In the genomic region with DNA sequence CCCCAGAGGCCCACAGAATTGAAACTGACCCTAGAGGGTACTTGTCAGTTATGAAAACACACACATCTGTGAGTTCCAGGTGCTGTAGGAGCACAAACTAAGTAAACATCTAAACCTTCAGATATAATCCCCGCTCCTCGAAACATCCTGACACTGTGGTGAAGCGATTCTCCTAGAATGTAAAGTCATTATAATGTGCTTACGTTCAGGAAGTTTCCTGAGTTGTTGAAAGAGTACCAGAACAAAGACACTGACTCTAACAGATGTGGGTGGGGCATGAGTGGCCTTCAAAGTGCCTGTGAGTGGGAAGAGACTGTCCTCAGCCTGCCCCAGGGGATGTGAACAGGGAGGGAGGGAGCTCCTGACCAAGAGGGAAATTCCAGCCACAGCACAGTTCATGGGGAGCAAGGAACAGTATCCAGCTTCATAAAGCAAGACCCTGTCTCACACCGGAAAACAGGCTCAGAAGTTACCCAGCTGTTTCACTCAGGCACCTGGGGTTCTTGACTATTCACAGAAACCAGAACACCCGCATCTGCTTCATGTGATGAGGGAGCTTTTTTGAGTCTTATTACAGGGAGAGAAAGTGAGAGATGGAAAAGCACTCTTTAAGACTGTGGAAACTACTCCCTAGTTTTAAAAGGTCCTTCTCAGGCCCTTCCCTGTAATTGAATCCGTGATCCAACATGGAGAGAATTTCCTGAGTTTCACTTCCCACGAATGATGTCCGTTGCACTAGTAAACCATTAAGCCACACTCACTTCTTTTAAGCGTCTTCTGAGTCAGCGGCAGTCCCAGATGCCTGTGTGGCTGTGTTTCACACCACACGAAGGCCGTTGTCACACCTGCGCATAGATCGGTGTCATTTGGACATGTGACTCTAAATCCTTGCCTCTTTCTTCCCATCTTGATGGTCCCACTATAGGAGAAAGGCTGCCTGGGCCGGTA, we compare ENCODE assay signal across 1 cellular context.
TF ChIP-seq lines count a peak whose summit lies in the region.

No MANE protein-coding gene starts in this region.

TF ChIP-seq in GM12878, 131 proteins besides CTCF, POLR2A, EP300 and RAD21 (continued from another document and continues in another):
- TF ChIP-seq, protein P1, sequence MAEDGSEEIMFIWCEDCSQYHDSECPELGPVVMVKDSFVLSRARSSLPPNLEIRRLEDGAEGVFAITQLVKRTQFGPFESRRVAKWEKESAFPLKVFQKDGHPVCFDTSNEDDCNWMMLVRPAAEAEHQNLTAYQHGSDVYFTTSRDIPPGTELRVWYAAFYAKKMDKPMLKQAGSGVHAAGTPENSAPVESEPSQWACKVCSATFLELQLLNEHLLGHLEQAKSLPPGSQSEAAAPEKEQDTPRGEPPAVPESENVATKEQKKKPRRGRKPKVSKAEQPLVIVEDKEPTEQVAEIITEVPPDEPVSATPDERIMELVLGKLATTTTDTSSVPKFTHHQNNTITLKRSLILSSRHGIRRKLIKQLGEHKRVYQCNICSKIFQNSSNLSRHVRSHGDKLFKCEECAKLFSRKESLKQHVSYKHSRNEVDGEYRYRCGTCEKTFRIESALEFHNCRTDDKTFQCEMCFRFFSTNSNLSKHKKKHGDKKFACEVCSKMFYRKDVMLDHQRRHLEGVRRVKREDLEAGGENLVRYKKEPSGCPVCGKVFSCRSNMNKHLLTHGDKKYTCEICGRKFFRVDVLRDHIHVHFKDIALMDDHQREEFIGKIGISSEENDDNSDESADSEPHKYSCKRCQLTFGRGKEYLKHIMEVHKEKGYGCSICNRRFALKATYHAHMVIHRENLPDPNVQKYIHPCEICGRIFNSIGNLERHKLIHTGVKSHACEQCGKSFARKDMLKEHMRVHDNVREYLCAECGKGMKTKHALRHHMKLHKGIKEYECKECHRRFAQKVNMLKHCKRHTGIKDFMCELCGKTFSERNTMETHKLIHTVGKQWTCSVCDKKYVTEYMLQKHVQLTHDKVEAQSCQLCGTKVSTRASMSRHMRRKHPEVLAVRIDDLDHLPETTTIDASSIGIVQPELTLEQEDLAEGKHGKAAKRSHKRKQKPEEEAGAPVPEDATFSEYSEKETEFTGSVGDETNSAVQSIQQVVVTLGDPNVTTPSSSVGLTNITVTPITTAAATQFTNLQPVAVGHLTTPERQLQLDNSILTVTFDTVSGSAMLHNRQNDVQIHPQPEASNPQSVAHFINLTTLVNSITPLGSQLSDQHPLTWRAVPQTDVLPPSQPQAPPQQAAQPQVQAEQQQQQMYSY (CRISPR knock-in tag; IDR thresholded peaks at IDR 0.05): 0 out of 2 replicates have a peak, but pooled peaks have one; percentile 8
- TF ChIP-seq LARP7 (IDR thresholded peaks at IDR 0.05) (peak; percentile 67), RB1 (IDR thresholded peaks at IDR 0.05; ENCODE audit: borderline replicate concordance) (no peak), IRF3 (IDR thresholded peaks at IDR 0.05) (no peak), PKNOX1 (IDR thresholded peaks at IDR 0.05) (no peak; the same call in 1 of the 2 replicates), IKZF2 (IDR thresholded peaks at IDR 0.05) (peak; percentile 99), EGR1 (IDR thresholded peaks at IDR 0.05; ENCODE audit: borderline replicate concordance in 1 of 2, low read depth in 2 of 2, low read length in 2 of 2) (no peak), GATAD2B (conservative IDR thresholded peaks at IDR 0.05; ENCODE audit: low read depth) (peak; percentile 97), KLF5 (IDR thresholded peaks at IDR 0.05; ENCODE audit: partially characterized antibody) (peak; percentile 46), ZZZ3 (IDR thresholded peaks at IDR 0.05; ENCODE audit: control insufficient read depth, insufficient read length, low read depth) (no peak), SP1 (IDR thresholded peaks at IDR 0.05; ENCODE audit: low read depth, low read length) (peak; percentile 7), BACH1 (IDR thresholded peaks at IDR 0.05; ENCODE audit: borderline replicate concordance) (peak; percentile 65; the same call in 1 of the 2 replicates), NKRF (conservative IDR thresholded peaks at IDR 0.05) (no peak; the same call in none of the 2 replicates), BRCA1 (IDR thresholded peaks at IDR 0.05; ENCODE audit: low read depth, low read length) (no peak), SIX5 (IDR thresholded peaks at IDR 0.05; ENCODE audit: low read depth, low read length, severe bottlenecking) (no peak), TARDBP (IDR thresholded peaks at IDR 0.05; ENCODE audit: borderline replicate concordance) (no peak), NR2C1 (IDR thresholded peaks at IDR 0.05) (no peak), RCOR1 (conservative IDR thresholded peaks at IDR 0.05; ENCODE audit: low read depth, low read length) (no peak), IRF4 (IDR thresholded peaks at IDR 0.05; ENCODE audit: low read depth, low read length) (peak; percentile 77), CHD4 (IDR thresholded peaks at IDR 0.05) (peak; percentile 27; the same call in 1 of the 2 replicates), REST (IDR thresholded peaks at IDR 0.05; ENCODE audit: low read depth, low read length) (0 out of 2 replicates have a peak, but pooled peaks have one; percentile 16), HCFC1 (IDR thresholded peaks at IDR 0.05; ENCODE audit: low read length) (no peak), EED (IDR thresholded peaks at IDR 0.05; ENCODE audit: low read depth) (peak; percentile 97)
- TF ChIP-seq, protein P2, sequence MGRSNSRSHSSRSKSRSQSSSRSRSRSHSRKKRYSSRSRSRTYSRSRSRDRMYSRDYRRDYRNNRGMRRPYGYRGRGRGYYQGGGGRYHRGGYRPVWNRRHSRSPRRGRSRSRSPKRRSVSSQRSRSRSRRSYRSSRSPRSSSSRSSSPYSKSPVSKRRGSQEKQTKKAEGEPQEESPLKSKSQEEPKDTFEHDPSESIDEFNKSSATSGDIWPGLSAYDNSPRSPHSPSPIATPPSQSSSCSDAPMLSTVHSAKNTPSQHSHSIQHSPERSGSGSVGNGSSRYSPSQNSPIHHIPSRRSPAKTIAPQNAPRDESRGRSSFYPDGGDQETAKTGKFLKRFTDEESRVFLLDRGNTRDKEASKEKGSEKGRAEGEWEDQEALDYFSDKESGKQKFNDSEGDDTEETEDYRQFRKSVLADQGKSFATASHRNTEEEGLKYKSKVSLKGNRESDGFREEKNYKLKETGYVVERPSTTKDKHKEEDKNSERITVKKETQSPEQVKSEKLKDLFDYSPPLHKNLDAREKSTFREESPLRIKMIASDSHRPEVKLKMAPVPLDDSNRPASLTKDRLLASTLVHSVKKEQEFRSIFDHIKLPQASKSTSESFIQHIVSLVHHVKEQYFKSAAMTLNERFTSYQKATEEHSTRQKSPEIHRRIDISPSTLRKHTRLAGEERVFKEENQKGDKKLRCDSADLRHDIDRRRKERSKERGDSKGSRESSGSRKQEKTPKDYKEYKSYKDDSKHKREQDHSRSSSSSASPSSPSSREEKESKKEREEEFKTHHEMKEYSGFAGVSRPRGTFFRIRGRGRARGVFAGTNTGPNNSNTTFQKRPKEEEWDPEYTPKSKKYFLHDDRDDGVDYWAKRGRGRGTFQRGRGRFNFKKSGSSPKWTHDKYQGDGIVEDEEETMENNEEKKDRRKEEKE (IDR thresholded peaks at IDR 0.05): no peak
- TF ChIP-seq, protein P3, sequence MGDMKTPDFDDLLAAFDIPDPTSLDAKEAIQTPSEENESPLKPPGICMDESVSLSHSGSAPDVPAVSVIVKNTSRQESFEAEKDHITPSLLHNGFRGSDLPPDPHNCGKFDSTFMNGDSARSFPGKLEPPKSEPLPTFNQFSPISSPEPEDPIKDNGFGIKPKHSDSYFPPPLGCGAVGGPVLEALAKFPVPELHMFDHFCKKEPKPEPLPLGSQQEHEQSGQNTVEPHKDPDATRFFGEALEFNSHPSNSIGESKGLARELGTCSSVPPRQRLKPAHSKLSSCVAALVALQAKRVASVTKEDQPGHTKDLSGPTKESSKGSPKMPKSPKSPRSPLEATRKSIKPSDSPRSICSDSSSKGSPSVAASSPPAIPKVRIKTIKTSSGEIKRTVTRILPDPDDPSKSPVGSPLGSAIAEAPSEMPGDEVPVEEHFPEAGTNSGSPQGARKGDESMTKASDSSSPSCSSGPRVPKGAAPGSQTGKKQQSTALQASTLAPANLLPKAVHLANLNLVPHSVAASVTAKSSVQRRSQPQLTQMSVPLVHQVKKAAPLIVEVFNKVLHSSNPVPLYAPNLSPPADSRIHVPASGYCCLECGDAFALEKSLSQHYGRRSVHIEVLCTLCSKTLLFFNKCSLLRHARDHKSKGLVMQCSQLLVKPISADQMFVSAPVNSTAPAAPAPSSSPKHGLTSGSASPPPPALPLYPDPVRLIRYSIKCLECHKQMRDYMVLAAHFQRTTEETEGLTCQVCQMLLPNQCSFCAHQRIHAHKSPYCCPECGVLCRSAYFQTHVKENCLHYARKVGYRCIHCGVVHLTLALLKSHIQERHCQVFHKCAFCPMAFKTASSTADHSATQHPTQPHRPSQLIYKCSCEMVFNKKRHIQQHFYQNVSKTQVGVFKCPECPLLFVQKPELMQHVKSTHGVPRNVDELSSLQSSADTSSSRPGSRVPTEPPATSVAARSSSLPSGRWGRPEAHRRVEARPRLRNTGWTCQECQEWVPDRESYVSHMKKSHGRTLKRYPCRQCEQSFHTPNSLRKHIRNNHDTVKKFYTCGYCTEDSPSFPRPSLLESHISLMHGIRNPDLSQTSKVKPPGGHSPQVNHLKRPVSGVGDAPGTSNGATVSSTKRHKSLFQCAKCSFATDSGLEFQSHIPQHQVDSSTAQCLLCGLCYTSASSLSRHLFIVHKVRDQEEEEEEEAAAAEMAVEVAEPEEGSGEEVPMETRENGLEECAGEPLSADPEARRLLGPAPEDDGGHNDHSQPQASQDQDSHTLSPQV (IDR thresholded peaks at IDR 0.05): peak; percentile 95
- TF ChIP-seq, protein P4, sequence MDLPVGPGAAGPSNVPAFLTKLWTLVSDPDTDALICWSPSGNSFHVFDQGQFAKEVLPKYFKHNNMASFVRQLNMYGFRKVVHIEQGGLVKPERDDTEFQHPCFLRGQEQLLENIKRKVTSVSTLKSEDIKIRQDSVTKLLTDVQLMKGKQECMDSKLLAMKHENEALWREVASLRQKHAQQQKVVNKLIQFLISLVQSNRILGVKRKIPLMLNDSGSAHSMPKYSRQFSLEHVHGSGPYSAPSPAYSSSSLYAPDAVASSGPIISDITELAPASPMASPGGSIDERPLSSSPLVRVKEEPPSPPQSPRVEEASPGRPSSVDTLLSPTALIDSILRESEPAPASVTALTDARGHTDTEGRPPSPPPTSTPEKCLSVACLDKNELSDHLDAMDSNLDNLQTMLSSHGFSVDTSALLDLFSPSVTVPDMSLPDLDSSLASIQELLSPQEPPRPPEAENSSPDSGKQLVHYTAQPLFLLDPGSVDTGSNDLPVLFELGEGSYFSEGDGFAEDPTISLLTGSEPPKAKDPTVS (IDR thresholded peaks at IDR 0.05; ENCODE audit: low read depth, low read length): no peak
- TF ChIP-seq, protein P5, sequence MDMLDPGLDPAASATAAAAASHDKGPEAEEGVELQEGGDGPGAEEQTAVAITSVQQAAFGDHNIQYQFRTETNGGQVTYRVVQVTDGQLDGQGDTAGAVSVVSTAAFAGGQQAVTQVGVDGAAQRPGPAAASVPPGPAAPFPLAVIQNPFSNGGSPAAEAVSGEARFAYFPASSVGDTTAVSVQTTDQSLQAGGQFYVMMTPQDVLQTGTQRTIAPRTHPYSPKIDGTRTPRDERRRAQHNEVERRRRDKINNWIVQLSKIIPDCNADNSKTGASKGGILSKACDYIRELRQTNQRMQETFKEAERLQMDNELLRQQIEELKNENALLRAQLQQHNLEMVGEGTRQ (IDR thresholded peaks at IDR 0.05; ENCODE audit: borderline replicate concordance, low read depth, low read length): peak; percentile 58; the same call in 1 of the 2 replicates
